ENCODE assay signal across 1 cellular context in the genomic region with DNA sequence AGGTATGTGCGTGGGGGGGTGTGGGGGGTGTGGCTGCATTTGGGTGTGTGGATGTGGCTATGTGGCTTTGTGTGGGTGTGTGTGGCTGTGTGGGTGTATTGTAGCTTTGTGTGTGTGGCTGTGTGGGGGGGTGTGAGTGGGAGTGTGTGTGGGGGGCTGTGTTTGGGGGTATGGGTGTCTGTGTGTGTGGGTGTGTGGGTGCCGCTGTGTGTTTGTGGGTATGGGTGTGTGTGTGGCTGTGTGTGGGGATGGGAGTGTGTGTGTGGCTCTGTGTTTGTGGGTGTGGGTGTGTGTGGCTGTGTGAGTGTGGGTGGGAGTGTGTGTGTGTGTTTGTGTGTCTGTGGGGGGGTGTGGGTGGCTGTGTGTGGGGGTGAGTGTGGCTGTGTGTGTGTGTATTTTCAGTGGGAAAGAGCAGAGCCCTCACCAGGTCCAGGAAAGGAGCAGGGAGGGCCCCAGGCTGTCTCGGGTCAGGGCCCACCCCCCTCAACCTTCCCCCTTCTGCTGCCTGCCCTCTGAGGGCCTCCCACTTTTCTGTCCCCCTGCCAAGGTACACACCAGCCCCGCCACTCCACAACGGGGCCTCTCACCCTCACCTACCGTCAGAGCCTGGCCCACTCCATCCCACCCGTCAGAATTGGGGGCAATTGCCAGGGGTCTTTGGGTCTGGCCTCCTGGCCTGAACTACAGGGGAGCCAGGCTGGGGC.
TF ChIP-seq lines count a peak whose summit lies in the region.

No MANE protein-coding gene starts in this region.

TF ChIP-seq in HepG2, 621 proteins besides CTCF, POLR2A, EP300 and RAD21:
- TF ChIP-seq ZNF777 (CRISPR knock-in tag; IDR thresholded peaks at IDR 0.05) = no peak
- TF ChIP-seq, protein P1, sequence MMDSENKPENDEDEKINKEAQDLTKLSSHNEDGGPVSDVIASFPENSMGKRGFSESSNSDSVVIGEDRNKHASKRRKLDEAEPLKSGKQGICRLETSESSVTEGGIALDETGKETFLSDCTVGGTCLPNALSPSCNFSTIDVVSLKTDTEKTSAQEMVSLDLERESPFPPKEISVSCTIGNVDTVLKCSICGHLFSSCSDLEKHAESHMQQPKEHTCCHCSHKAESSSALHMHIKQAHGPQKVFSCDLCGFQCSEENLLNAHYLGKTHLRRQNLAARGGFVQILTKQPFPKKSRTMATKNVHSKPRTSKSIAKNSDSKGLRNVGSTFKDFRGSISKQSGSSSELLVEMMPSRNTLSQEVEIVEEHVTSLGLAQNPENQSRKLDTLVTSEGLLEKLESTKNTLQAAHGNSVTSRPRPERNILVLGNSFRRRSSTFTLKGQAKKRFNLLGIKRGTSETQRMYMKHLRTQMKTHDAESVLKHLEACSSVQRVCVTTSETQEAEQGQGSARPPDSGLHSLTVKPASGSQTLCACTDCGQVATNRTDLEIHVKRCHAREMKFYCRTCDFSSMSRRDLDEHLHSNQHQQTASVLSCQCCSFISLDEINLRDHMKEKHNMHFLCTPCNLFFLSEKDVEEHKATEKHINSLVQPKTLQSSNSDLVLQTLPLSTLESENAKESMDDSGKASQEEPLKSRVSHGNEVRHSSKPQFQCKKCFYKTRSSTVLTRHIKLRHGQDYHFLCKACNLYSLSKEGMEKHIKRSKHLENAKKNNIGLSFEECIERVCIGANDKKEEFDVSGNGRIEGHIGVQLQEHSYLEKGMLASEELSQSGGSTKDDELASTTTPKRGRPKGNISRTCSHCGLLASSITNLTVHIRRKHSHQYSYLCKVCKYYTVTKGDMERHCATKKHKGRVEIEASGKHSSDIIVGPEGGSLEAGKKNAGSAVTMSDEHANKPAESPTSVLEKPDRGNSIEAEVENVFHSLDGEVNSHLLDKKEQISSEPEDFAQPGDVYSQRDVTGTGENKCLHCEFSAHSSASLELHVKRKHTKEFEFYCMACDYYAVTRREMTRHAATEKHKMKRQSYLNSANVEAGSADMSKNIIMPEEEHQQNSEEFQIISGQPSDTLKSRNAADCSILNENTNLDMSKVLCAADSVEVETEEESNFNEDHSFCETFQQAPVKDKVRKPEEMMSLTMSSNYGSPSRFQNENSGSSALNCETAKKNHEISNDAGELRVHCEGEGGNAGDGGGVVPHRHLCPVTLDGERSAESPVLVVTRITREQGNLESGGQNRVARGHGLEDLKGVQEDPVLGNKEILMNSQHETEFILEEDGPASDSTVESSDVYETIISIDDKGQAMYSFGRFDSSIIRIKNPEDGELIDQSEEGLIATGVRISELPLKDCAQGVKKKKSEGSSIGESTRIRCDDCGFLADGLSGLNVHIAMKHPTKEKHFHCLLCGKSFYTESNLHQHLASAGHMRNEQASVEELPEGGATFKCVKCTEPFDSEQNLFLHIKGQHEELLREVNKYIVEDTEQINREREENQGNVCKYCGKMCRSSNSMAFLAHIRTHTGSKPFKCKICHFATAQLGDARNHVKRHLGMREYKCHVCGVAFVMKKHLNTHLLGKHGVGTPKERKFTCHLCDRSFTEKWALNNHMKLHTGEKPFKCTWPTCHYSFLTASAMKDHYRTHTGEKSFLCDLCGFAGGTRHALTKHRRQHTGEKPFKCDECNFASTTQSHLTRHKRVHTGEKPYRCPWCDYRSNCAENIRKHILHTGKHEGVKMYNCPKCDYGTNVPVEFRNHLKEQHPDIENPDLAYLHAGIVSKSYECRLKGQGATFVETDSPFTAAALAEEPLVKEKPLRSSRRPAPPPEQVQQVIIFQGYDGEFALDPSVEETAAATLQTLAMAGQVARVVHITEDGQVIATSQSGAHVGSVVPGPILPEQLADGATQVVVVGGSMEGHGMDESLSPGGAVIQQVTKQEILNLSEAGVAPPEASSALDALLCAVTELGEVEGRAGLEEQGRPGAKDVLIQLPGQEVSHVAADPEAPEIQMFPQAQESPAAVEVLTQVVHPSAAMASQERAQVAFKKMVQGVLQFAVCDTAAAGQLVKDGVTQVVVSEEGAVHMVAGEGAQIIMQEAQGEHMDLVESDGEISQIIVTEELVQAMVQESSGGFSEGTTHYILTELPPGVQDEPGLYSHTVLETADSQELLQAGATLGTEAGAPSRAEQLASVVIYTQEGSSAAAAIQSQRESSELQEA (CRISPR knock-in tag; IDR thresholded peaks at IDR 0.05; ENCODE audit: not compliant biosample characterization) = no peak
- TF ChIP-seq SOX13 (IDR thresholded peaks at IDR 0.05) = no peak
- TF ChIP-seq SOX13 (CRISPR knock-in tag; conservative IDR thresholded peaks at IDR 0.05 in 1 of 2, IDR thresholded peaks at IDR 0.05 in 1 of 2) = no peak
- TF ChIP-seq MIXL1 (CRISPR knock-in tag; IDR thresholded peaks at IDR 0.05) = no peak
- TF ChIP-seq, protein P2, sequence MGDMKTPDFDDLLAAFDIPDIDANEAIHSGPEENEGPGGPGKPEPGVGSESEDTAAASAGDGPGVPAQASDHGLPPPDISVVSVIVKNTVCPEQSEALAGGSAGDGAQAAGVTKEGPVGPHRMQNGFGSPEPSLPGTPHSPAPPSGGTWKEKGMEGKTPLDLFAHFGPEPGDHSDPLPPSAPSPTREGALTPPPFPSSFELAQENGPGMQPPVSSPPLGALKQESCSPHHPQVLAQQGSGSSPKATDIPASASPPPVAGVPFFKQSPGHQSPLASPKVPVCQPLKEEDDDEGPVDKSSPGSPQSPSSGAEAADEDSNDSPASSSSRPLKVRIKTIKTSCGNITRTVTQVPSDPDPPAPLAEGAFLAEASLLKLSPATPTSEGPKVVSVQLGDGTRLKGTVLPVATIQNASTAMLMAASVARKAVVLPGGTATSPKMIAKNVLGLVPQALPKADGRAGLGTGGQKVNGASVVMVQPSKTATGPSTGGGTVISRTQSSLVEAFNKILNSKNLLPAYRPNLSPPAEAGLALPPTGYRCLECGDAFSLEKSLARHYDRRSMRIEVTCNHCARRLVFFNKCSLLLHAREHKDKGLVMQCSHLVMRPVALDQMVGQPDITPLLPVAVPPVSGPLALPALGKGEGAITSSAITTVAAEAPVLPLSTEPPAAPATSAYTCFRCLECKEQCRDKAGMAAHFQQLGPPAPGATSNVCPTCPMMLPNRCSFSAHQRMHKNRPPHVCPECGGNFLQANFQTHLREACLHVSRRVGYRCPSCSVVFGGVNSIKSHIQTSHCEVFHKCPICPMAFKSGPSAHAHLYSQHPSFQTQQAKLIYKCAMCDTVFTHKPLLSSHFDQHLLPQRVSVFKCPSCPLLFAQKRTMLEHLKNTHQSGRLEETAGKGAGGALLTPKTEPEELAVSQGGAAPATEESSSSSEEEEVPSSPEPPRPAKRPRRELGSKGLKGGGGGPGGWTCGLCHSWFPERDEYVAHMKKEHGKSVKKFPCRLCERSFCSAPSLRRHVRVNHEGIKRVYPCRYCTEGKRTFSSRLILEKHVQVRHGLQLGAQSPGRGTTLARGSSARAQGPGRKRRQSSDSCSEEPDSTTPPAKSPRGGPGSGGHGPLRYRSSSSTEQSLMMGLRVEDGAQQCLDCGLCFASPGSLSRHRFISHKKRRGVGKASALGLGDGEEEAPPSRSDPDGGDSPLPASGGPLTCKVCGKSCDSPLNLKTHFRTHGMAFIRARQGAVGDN (CRISPR knock-in tag; IDR thresholded peaks at IDR 0.05) = 0 out of 2 replicates have a peak, but pooled peaks have one; percentile 8
- TF ChIP-seq, protein P3, sequence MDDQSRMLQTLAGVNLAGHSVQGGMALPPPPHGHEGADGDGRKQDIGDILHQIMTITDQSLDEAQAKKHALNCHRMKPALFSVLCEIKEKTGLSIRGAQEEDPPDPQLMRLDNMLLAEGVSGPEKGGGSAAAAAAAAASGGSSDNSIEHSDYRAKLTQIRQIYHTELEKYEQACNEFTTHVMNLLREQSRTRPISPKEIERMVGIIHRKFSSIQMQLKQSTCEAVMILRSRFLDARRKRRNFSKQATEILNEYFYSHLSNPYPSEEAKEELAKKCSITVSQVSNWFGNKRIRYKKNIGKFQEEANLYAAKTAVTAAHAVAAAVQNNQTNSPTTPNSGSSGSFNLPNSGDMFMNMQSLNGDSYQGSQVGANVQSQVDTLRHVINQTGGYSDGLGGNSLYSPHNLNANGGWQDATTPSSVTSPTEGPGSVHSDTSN (CRISPR knock-in tag; IDR thresholded peaks at IDR 0.05; ENCODE audit: borderline replicate concordance) = no peak
- TF ChIP-seq, protein P4, sequence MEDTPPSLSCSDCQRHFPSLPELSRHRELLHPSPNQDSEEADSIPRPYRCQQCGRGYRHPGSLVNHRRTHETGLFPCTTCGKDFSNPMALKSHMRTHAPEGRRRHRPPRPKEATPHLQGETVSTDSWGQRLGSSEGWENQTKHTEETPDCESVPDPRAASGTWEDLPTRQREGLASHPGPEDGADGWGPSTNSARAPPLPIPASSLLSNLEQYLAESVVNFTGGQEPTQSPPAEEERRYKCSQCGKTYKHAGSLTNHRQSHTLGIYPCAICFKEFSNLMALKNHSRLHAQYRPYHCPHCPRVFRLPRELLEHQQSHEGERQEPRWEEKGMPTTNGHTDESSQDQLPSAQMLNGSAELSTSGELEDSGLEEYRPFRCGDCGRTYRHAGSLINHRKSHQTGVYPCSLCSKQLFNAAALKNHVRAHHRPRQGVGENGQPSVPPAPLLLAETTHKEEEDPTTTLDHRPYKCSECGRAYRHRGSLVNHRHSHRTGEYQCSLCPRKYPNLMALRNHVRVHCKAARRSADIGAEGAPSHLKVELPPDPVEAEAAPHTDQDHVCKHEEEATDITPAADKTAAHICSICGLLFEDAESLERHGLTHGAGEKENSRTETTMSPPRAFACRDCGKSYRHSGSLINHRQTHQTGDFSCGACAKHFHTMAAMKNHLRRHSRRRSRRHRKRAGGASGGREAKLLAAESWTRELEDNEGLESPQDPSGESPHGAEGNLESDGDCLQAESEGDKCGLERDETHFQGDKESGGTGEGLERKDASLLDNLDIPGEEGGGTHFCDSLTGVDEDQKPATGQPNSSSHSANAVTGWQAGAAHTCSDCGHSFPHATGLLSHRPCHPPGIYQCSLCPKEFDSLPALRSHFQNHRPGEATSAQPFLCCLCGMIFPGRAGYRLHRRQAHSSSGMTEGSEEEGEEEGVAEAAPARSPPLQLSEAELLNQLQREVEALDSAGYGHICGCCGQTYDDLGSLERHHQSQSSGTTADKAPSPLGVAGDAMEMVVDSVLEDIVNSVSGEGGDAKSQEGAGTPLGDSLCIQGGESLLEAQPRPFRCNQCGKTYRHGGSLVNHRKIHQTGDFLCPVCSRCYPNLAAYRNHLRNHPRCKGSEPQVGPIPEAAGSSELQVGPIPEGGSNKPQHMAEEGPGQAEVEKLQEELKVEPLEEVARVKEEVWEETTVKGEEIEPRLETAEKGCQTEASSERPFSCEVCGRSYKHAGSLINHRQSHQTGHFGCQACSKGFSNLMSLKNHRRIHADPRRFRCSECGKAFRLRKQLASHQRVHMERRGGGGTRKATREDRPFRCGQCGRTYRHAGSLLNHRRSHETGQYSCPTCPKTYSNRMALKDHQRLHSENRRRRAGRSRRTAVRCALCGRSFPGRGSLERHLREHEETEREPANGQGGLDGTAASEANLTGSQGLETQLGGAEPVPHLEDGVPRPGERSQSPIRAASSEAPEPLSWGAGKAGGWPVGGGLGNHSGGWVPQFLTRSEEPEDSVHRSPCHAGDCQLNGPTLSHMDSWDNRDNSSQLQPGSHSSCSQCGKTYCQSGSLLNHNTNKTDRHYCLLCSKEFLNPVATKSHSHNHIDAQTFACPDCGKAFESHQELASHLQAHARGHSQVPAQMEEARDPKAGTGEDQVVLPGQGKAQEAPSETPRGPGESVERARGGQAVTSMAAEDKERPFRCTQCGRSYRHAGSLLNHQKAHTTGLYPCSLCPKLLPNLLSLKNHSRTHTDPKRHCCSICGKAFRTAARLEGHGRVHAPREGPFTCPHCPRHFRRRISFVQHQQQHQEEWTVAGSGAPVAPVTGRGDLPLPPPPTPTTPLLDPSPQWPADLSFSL (CRISPR knock-in tag; IDR thresholded peaks at IDR 0.05) = peak; percentile 49
- no peak for TF ChIP-seq KLF12 (CRISPR knock-in tag; IDR thresholded peaks at IDR 0.05; ENCODE audit: borderline replicate concordance)
- TF ChIP-seq FOXA1 (IDR thresholded peaks at IDR 0.05) = no peak
- peak; percentile 45; the same call in 1 of the 2 replicates for TF ChIP-seq FOXA1 (CRISPR knock-in tag; IDR thresholded peaks at IDR 0.05)
- TF ChIP-seq RARA (CRISPR knock-in tag; IDR thresholded peaks at IDR 0.05) = no peak
- TF ChIP-seq ZNF296 (CRISPR knock-in tag; conservative IDR thresholded peaks at IDR 0.05) = no peak
- no peak for TF ChIP-seq SPEN (CRISPR knock-in tag; IDR thresholded peaks at IDR 0.05; ENCODE audit: low read depth)
- no peak for TF ChIP-seq ZNF12 (CRISPR knock-in tag; IDR thresholded peaks at IDR 0.05)
- no peak for TF ChIP-seq FOXC1 (CRISPR knock-in tag; IDR thresholded peaks at IDR 0.05; ENCODE audit: borderline replicate concordance)
